Comparison of ENCODE assay signal across 1 cellular context in genomic region chr15:60374209-60374608, GRCh38.
TF ChIP-seq lines count a peak whose summit lies in the region.

No MANE protein-coding gene starts in this region.

TF ChIP-seq in GM23338, 12 proteins besides CTCF, POLR2A, EP300 and RAD21 (continued from another document):
- no peak for TF ChIP-seq ETS1 (IDR thresholded peaks at IDR 0.05)
- TF ChIP-seq ZNF331 (CRISPR knock-in tag; IDR thresholded peaks at IDR 0.05; ENCODE audit: low read depth): no peak
- TF ChIP-seq STAT1 (IDR thresholded peaks at IDR 0.05; ENCODE audit: unreplicated experiment): no peak
- TF ChIP-seq ZNF114 (CRISPR knock-in tag; IDR thresholded peaks at IDR 0.05): no peak
- no peak for TF ChIP-seq CREB1 (CRISPR knock-in tag; IDR thresholded peaks at IDR 0.05; ENCODE audit: low read depth)
